8 cellular contexts compared by ENCODE assay signal in the genomic region with DNA sequence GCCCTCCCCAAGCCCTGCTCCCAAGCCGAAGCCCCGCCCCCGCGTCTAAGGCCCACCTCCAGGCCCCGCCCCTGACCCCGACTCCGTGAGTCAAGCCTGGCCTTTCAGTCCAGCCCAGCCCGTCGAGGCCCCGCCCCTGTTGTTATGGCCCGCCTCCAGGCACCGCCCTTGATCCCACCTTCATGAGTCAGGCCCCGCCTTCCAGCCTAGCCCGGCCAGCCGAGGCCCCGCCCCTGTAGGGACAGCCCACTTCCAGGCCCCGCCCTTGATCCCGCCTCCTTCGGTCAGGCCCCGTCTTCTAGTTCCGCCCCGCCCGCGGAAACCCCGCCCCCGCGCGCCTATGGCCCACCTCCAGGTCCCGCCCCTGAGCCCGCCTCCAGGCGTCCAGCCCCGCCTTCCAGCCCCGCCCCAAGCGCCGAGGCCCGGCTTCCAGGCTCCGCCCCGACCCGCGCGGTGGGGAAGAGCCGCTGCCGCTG. TPM values are rescaled to one million over a fixed set of nuclear protein-coding genes. Genes with fewer than 3 reads are reported as not detected.
DNase-seq lines count a peak whose midpoint lies in the region; ATAC-seq and FAIRE-seq lines count a peak whose summit lies in the region.

No MANE protein-coding gene starts in this region.

- no peak overlapping the region for H2AK5ac ChIP-seq in mesenchymal stem cell (ENCODE audit: low read length, severe bottlenecking)

- no peak overlapping the region for H3K23ac ChIP-seq in mesenchymal stem cell (ENCODE audit: low read length in 2 of 2)

- no peak overlapping the region for H4K91ac ChIP-seq in mesenchymal stem cell (ENCODE audit: low read length)

- H2BK15ac ChIP-seq in mesenchymal stem cell (ENCODE audit: low read depth, poor library complexity, severe bottlenecking), result no peak overlapping the region

- FAIRE-seq in HTR-8/SVneo (lab: Jason Lieb, UNC), result peak; percentile 92

- peak overlapping the region; percentile 80 for H3K4me3 Mint-ChIP-seq in effector memory CD8-positive, alpha-beta T cell

- no peak overlapping the region for H3K18ac ChIP-seq in mesenchymal stem cell (ENCODE audit: low read depth in 1 of 2, low read length in 2 of 2)

- H3K27me3 ChIP-seq in mesenchymal stem cell (ENCODE audit: control insufficient read depth in 1 of 2, insufficient read depth in 1 of 2, low read length in 2 of 2), result no peaks in the 10 kb centered on the region

- no peak overlapping the region for H3K4ac ChIP-seq in mesenchymal stem cell (ENCODE audit: low read depth in 1 of 2, low read length in 2 of 2)

- H3K4me1 Mint-ChIP-seq in effector memory CD8-positive, alpha-beta T cell (ENCODE audit: low read depth in 2 of 2), result peaks cover 11 to 21% of the 10 kb centered on the region in 2 donors

- no peaks in the 10 kb centered on the region for H3K9me3 Mint-ChIP-seq in effector memory CD8-positive, alpha-beta T cell

- H2AFZ ChIP-seq in mesenchymal stem cell (ENCODE audit: low read depth, low read length), result peak overlapping the region; percentile 94

- H3K36me3 Mint-ChIP-seq in effector memory CD8-positive, alpha-beta T cell (ENCODE audit: insufficient read depth), result no peaks in the 10 kb centered on the region

- no peak overlapping the region for H2BK12ac ChIP-seq in mesenchymal stem cell (ENCODE audit: low read length in 2 of 2)

- H3K9ac ChIP-seq in mesenchymal stem cell (ENCODE audit: low read length), result peak overlapping the region; percentile 91

- H3K27me3 Mint-ChIP-seq in effector memory CD8-positive, alpha-beta T cell, result no peaks in the 10 kb centered on the region

- H2BK120ac ChIP-seq in mesenchymal stem cell (ENCODE audit: low read depth, low read length), result no peak overlapping the region

- H3K9me3 ChIP-seq in mesenchymal stem cell (ENCODE audit: control insufficient read depth, low read length), result no peaks in the 10 kb centered on the region

- peak; percentile 100 for DNase-seq in COLO668 (lab: John Stamatoyannopoulos, UW; ENCODE audit: unreplicated experiment)
- DNase-seq in HTR-8/SVneo (ENCODE audit: insufficient read length, low spot score), result peak; percentile 94
- DNase-seq in NOMO-1 (lab: John Stamatoyannopoulos, UW; ENCODE audit: unreplicated experiment in 2 of 2), result peak; percentile 93 to 100
- DNase-seq in activated CD8-positive, alpha-beta memory T cell treated with anti-CD3 and anti-CD28 coated beads for 48 hours (ENCODE audit: low read depth in 2 of 3, low spot score in 2 of 3), result peak; percentile 97 to 100 (median 99)
- DNase-seq in effector memory CD8-positive, alpha-beta T cell, result peak; percentile 100
- DNase-seq in mesenchymal stem cell, result peak; percentile 98
- peak; percentile 99 for DNase-seq in stimulated activated CD8-positive, alpha-beta memory T cell treated with anti-CD3 and anti-CD28 coated beads, Interleukin-12 subunit alpha, Interleukin-12 subunit beta, amount 100 ng/mL, for 1 hour (ENCODE audit: low read depth)

- ATAC-seq in GM21390 (IDR thresholded peaks at IDR 0.05; ENCODE audit: unreplicated experiment), result peak; percentile 86
- ATAC-seq in effector memory CD8-positive, alpha-beta T cell (replicated peaks), result peak; percentile 84

- peaks cover 15% of the 10 kb centered on the region for H3K4me1 ChIP-seq in mesenchymal stem cell (ENCODE audit: control insufficient read depth, insufficient read depth, low read depth, low read length)

- H3K4me3 ChIP-seq in mesenchymal stem cell (ENCODE audit: insufficient read depth in 1 of 2, low read depth in 1 of 2, low read length in 2 of 2), result peak overlapping the region; percentile 94 to 96

- H3K27ac Mint-ChIP-seq in effector memory CD8-positive, alpha-beta T cell, result peak overlapping the region; percentile 46 to 51

- H4K8ac ChIP-seq in mesenchymal stem cell (ENCODE audit: low read length), result peak overlapping the region; percentile 92

- no peak overlapping the region for H3K27ac ChIP-seq in mesenchymal stem cell (ENCODE audit: low read length, poor library complexity, severe bottlenecking)

- H3K36me3 ChIP-seq in mesenchymal stem cell (ENCODE audit: control insufficient read depth in 1 of 2, insufficient read depth in 2 of 2, low read depth in 1 of 2, low read length in 2 of 2), result peaks cover 0 to 3% of the 10 kb centered on the region in 2 experiments

- H2BK5ac ChIP-seq in mesenchymal stem cell (ENCODE audit: low read depth, low read length, poor library complexity, severe bottlenecking), result no peak overlapping the region

- peak overlapping the region; percentile 99 for H3K4me2 ChIP-seq in mesenchymal stem cell (ENCODE audit: low read length, poor library complexity, severe bottlenecking)

- peaks cover 15% of the 10 kb centered on the region for H3K79me1 ChIP-seq in mesenchymal stem cell (replicated peaks; ENCODE audit: low read length, poor library complexity, severe bottlenecking)

- no peak overlapping the region for H3K14ac ChIP-seq in mesenchymal stem cell (ENCODE audit: low read length in 2 of 2)

- 1% methylated on average over 43 of the region's 43 CpGs for WGBS in mesenchymal stem cell

RNA-seq across cellular contexts. Expression of a gene that starts 0.2 kb away (rescaled TPM):
- 1.8 TPM for polyA plus RNA-seq in mesenchymal stem cell (2013, experiment 1 of 2)
- polyA plus RNA-seq in mesenchymal stem cell (2013, experiment 2 of 2), result 1.8 TPM

RNA-seq across cellular contexts. Expression of a gene that starts 21.5 kb away (rescaled TPM):
- 4.1 TPM for polyA plus RNA-seq in mesenchymal stem cell (2013, experiment 1 of 2)
- polyA plus RNA-seq in mesenchymal stem cell (2013, experiment 2 of 2), result 4.1 TPM
